23 cellular contexts compared by ENCODE assay signal in genomic region chrX:16963216-16963615, GRCh38. TPM values are rescaled to one million over a fixed set of nuclear protein-coding genes. Genes with fewer than 3 reads are reported as not detected.
"Had no signal": no experiment of that assay in that cellular context is flagged by ENCODE, and none has a peak within 500 bp of the region (broad histone marks: within the 10 kb centered on the region; RNA-seq: fewer than 3 reads in every experiment).

No MANE protein-coding gene starts in this region.

- H3K4me3 ChIP-seq: coronary artery, gastrocnemius medialis, ovary, prostate gland, right atrium auricular region, tibial nerve had no signal

- H3K9me3 ChIP-seq: gastrocnemius medialis, neutrophil, ovary, prostate gland, right atrium auricular region, tibial nerve had no signal

- H3K4me1 ChIP-seq: gastrocnemius medialis, prostate gland, right atrium auricular region, tibial nerve had no signal

- ATAC-seq: activated CD8-positive, alpha-beta T cell treated with anti-CD3 and anti-CD28 coated beads for 36 hours; gastrocnemius medialis; left ventricle myocardium superior; natural killer cell had no signal

- DNase-seq: activated CD4-positive, alpha-beta T cell treated with anti-CD3 and anti-CD28 coated beads, Interleukin-2, amount 10 ng/mL, durations not matched to agents 7 days and 5 days; activated CD4-positive, CD25-positive, alpha-beta regulatory T cell treated with anti-CD3 and anti-CD28 coated beads, Interleukin-2, amount 50 U/mL, for 72 hours; activated CD8-positive, alpha-beta T cell treated with anti-CD3 and anti-CD28 coated beads for 36 hours; activated gamma-delta T cell treated with Interleukin-2 at 50 U/mL for 16 hours; anterior cingulate cortex; central memory CD4-positive, alpha-beta T cell; endodermal cell; gastrocnemius medialis; hippocampal formation; left ventricle myocardium superior; midbrain; natural killer cell; ovary; stimulated activated CD4-positive, alpha-beta T cell treated with anti-CD3 and anti-CD28 coated beads, Interleukin-4, amount 100 ng/mL, for 24 hours; substantia nigra; T-helper 1 cell; WERI-Rb-1 had no signal

- H3K27ac ChIP-seq: coronary artery, gastrocnemius medialis, neutrophil, ovary, prostate gland, right atrium auricular region, tibial nerve, WERI-Rb-1 had no signal

- FAIRE-seq: TTC549 had no signal

- H3K36me3 ChIP-seq: gastrocnemius medialis, neutrophil, ovary, prostate gland, right atrium auricular region, tibial nerve, WERI-Rb-1 had no signal

- H3K27me3 ChIP-seq: neutrophil, ovary, right atrium auricular region, tibial nerve had no signal

RNA-seq across cellular contexts. Expression of gene REPS2, which starts 16.8 kb away (rescaled TPM):
- total RNA-seq: activated CD4-positive, alpha-beta T cell treated with anti-CD3 and anti-CD28 coated beads, Interleukin-2, amount 10 ng/mL, durations not matched to agents 7 days and 5 days; activated CD8-positive, alpha-beta T cell treated with anti-CD3 and anti-CD28 coated beads for 36 hours had no signal
